1 cellular context compared by ENCODE assay signal in genomic region chr14:70047598-70048312, GRCh38.
TF ChIP-seq lines count a peak whose summit lies in the region.

No MANE protein-coding gene starts in this region.

TF ChIP-seq in HepG2, 621 proteins besides CTCF, POLR2A, EP300 and RAD21 (continued from another document and continues in another):
- TF ChIP-seq ARID5B (CRISPR knock-in tag; IDR thresholded peaks at IDR 0.05) (peak; percentile 86), MXD4 (CRISPR knock-in tag; IDR thresholded peaks at IDR 0.05) (peak; percentile 42; the same call in 1 of the 2 replicates), U2AF2 (IDR thresholded peaks at IDR 0.05; ENCODE audit: low read depth, low read length) (no peak), KAT2B (IDR thresholded peaks at IDR 0.05; ENCODE audit: borderline replicate concordance, low read depth, low read length) (no peak), MIER2 (CRISPR knock-in tag; IDR thresholded peaks at IDR 0.05) (peak; percentile 53; the same call in 1 of the 2 replicates), ZKSCAN8 (CRISPR knock-in tag; IDR thresholded peaks at IDR 0.05; ENCODE audit: borderline replicate concordance) (peak; percentile 23; the same call in 1 of the 2 replicates), FOXJ3 (CRISPR knock-in tag; IDR thresholded peaks at IDR 0.05; ENCODE audit: borderline replicate concordance) (peak; percentile 54; the same call in 1 of the 2 replicates), FOXP1 (IDR thresholded peaks at IDR 0.05) (no peak), FOXP1 (CRISPR knock-in tag; IDR thresholded peaks at IDR 0.05) (peak; percentile 42; the same call in 1 of the 2 replicates), HES4 (CRISPR knock-in tag; IDR thresholded peaks at IDR 0.05; ENCODE audit: borderline replicate concordance) (no peak), THAP11 (CRISPR knock-in tag; IDR thresholded peaks at IDR 0.05) (peak; percentile 28; the same call in 1 of the 2 replicates), NR2F6 (IDR thresholded peaks at IDR 0.05) (0 out of 2 replicates have a peak, but pooled peaks have one; percentile 27), NR2F6 (CRISPR knock-in tag; IDR thresholded peaks at IDR 0.05) (no peak), ZNF577 (CRISPR knock-in tag; IDR thresholded peaks at IDR 0.05; ENCODE audit: borderline replicate concordance, low read depth) (no peak), MED13 (CRISPR knock-in tag; IDR thresholded peaks at IDR 0.05) (peak; percentile 33; the same call in 1 of the 2 replicates), MXI1 (IDR thresholded peaks at IDR 0.05; ENCODE audit: borderline replicate concordance, low read depth, low read length) (peak; percentile 50; the same call in 1 of the 3 replicates), KAT8 (CRISPR knock-in tag; IDR thresholded peaks at IDR 0.05) (peak; percentile 20; the same call in 1 of the 2 replicates), BCL6 (CRISPR knock-in tag; IDR thresholded peaks at IDR 0.05) (peak; percentile 1), SIX1 (CRISPR knock-in tag; IDR thresholded peaks at IDR 0.05; ENCODE audit: borderline replicate concordance) (0 out of 2 replicates have a peak, but pooled peaks have one; percentile 18), RBFOX2 (IDR thresholded peaks at IDR 0.05; ENCODE audit: low read depth, low read length) (peak; percentile 35; the same call in 1 of the 2 replicates), PHF21A (CRISPR knock-in tag; IDR thresholded peaks at IDR 0.05) (peak; percentile 72), ZNF670 (CRISPR knock-in tag; IDR thresholded peaks at IDR 0.05; ENCODE audit: borderline replicate concordance) (peak; percentile 38; the same call in 1 of the 2 replicates), ATF1 (CRISPR knock-in tag; IDR thresholded peaks at IDR 0.05) (peak; percentile 35; the same call in 1 of the 2 replicates), HNF1A (IDR thresholded peaks at IDR 0.05; ENCODE audit: low read depth) (peak; percentile 89), HNF1A (CRISPR knock-in tag; IDR thresholded peaks at IDR 0.05; ENCODE audit: borderline replicate concordance) (peak; percentile 95), NR2F2 (IDR thresholded peaks at IDR 0.05; ENCODE audit: borderline replicate concordance, low read depth) (peak; percentile 44; the same call in 1 of the 2 replicates), ARNTL (CRISPR knock-in tag; IDR thresholded peaks at IDR 0.05) (0 out of 2 replicates have a peak, but pooled peaks have one; percentile 21), FOXA1 (IDR thresholded peaks at IDR 0.05) (no peak), FOXA1 (CRISPR knock-in tag; IDR thresholded peaks at IDR 0.05) (peak; percentile 70), ZNF710 (CRISPR knock-in tag; IDR thresholded peaks at IDR 0.05; ENCODE audit: borderline replicate concordance) (peak; percentile 81), NR2F1 (CRISPR knock-in tag; IDR thresholded peaks at IDR 0.05) (peak in 1 of 2 experiments; percentile 24; a peak in 1 of 4 replicates), GABPA (IDR thresholded peaks at IDR 0.05; ENCODE audit: low read depth, low read length) (no peak), GABPA (CRISPR knock-in tag; IDR thresholded peaks at IDR 0.05; ENCODE audit: low read depth) (peak; percentile 22; the same call in 1 of the 2 replicates), ZFP36 (IDR thresholded peaks at IDR 0.05; ENCODE audit: borderline replicate concordance, low read depth, low read length, partially characterized antibody) (peak; percentile 21), ZNF703 (CRISPR knock-in tag; IDR thresholded peaks at IDR 0.05; ENCODE audit: borderline replicate concordance) (no peak), ZGPAT (CRISPR knock-in tag; IDR thresholded peaks at IDR 0.05) (peak; percentile 54; the same call in 1 of the 2 replicates), SNAI1 (CRISPR knock-in tag; IDR thresholded peaks at IDR 0.05; ENCODE audit: borderline replicate concordance) (no peak), SMAD1 (CRISPR knock-in tag; IDR thresholded peaks at IDR 0.05; ENCODE audit: borderline replicate concordance, low read depth) (no peak), TEAD3 (CRISPR knock-in tag; optimal IDR thresholded peaks at IDR 0.05; ENCODE audit: borderline replicate concordance) (peak; percentile 73), DRAP1 (CRISPR knock-in tag; IDR thresholded peaks at IDR 0.05) (peak; percentile 23; the same call in 1 of the 2 replicates), ZNF503 (CRISPR knock-in tag; IDR thresholded peaks at IDR 0.05) (0 out of 2 replicates have a peak, but pooled peaks have one; percentile 20), ELF3 (CRISPR knock-in tag; IDR thresholded peaks at IDR 0.05) (peak; percentile 48; the same call in 1 of the 2 replicates), SOX5 (CRISPR knock-in tag; IDR thresholded peaks at IDR 0.05; ENCODE audit: borderline replicate concordance) (peak; percentile 90), POLR2G (IDR thresholded peaks at IDR 0.05; ENCODE audit: low read depth, low read length) (peak; percentile 40; the same call in 1 of the 2 replicates), HDAC1 (CRISPR knock-in tag; IDR thresholded peaks at IDR 0.05) (peak; percentile 65), BCL3 (CRISPR knock-in tag; IDR thresholded peaks at IDR 0.05) (no peak), SOX6 (IDR thresholded peaks at IDR 0.05) (no peak), SOX6 (CRISPR knock-in tag; IDR thresholded peaks at IDR 0.05) (peak; percentile 93), HMG20A (CRISPR knock-in tag; IDR thresholded peaks at IDR 0.05; ENCODE audit: borderline replicate concordance) (peak; percentile 49; the same call in 1 of the 2 replicates), ZNF205 (CRISPR knock-in tag; IDR thresholded peaks at IDR 0.05) (peak; percentile 100), CENPT (CRISPR knock-in tag; IDR thresholded peaks at IDR 0.05; ENCODE audit: low read depth) (no peak), HNRNPUL1 (IDR thresholded peaks at IDR 0.05; ENCODE audit: low read depth, low read length) (peak; percentile 58; the same call in 1 of the 2 replicates), MAX (IDR thresholded peaks at IDR 0.05) (peak; percentile 45; the same call in 1 of the 2 replicates), DMAP1 (CRISPR knock-in tag; IDR thresholded peaks at IDR 0.05) (peak; percentile 63; the same call in 1 of the 2 replicates), MBD4 (IDR thresholded peaks at IDR 0.05; ENCODE audit: borderline replicate concordance, low read length) (0 out of 2 replicates have a peak, but pooled peaks have one; percentile 37), RARA (CRISPR knock-in tag; IDR thresholded peaks at IDR 0.05) (peak; percentile 13; the same call in 1 of the 2 replicates), GATAD2A (CRISPR knock-in tag; IDR thresholded peaks at IDR 0.05) (peak; percentile 89)
